In genomic region chr3:138624518-138624917, GRCh38 we compare ENCODE assay signal across 8 cellular contexts.
"Had no signal": no experiment of that assay in that cellular context is flagged by ENCODE, and none has a peak within 500 bp of the region (broad histone marks: within the 10 kb centered on the region; RNA-seq: fewer than 3 reads in every experiment).

No MANE protein-coding gene starts in this region.

- DNase-seq: GDM1, GF-D8 had no signal

- FAIRE-seq: G401.6, GM12878, GM12891, GM12892, GM18507, GM19239 had no signal

- H3K4me3 ChIP-seq: GM12878 had no signal

- ATAC-seq: GM12878 had no signal
